In genomic region chr5:76867827-76868693, GRCh38 we compare ENCODE assay signal across 8 cellular contexts. TPM values are rescaled to one million over a fixed set of nuclear protein-coding genes. Genes with fewer than 3 reads are reported as not detected.
A peak's percentile ranks its signal among the peaks of the same experiment; 100 is the strongest.
DNase-seq lines count a peak whose midpoint lies in the region; ATAC-seq, FAIRE-seq and TF ChIP-seq lines count a peak whose summit lies in the region.

No MANE protein-coding gene starts in this region.

- ATAC-seq in A549 (peak; percentile 92 to 94), SK-N-SH treated with all-trans-retinoic acid at 6 μM for 48 hours (peak; percentile 88), Right ventricle myocardium superior (ENCODE audit: poor library complexity) (peak; percentile 92), GM21737 (IDR thresholded peaks at IDR 0.05; ENCODE audit: unreplicated experiment) (no peak)

- H3K4me2 ChIP-seq in A549 = peak overlapping the region; percentile 59

- POLR2A ChIA-PET in A549 (lab: Yijun Ruan, JAX) = interaction anchor here (0.8 kb wide), 1 partner anchor 49 kb away, joined by 3 read pairs; the partner anchor contains the start of gene F2RL1

- TF ChIP-seq EP300 in A549 (IDR thresholded peaks at IDR 0.05) = no peak

- 49% methylated on average over 8 of the region's 8 CpGs for WGBS in A549 (ENCODE audit: missing lambda C conversion rate)

- intact Hi-C loops in Right ventricle myocardium superior (cut with DNase I) = no loop called here

- CTCF ChIA-PET in A549 (lab: Yijun Ruan, JAX) = interaction anchor here (0.6 to 11.6 kb wide), 49 partner anchors 8 to 1310 kb away, joined by 3 to 161 read pairs (median 4); no protein-coding TSS in a partner anchor

- peaks cover 9% of the 10 kb centered on the region; the same call in 2 of the 3 replicates for H3K4me1 ChIP-seq in A549

- TF ChIP-seq CTCF in A549 (IDR thresholded peaks at IDR 0.05) = peak; percentile 80

- TF ChIP-seq POLR2A in A549 (IDR thresholded peaks at IDR 0.05; ENCODE audit: low read length) = no peak

- TF ChIP-seq RAD21 in A549 (conservative IDR thresholded peaks at IDR 0.05 in 1 of 2, IDR thresholded peaks at IDR 0.05 in 1 of 2) = peak; percentile 92 to 93

- DNase-seq in A549 (ENCODE audit: low read depth in 1 of 2, low spot score in 1 of 2) (peak; percentile 55 to 79), GM19238 (ENCODE audit: insufficient read length, low spot score) (peak; percentile 33), NCI-H1092 (lab: John Stamatoyannopoulos, UW) (peak; percentile 45), Right ventricle myocardium superior (peak; percentile 67), pulmonary artery endothelial cell (ENCODE audit: low read depth, low spot score) (peak; percentile 36)
- DNase-seq in activated naive CD4-positive, alpha-beta T cell treated with anti-CD3 and anti-CD28 coated beads, Interleukin-2, amount 50 U/mL, for 16 hours = peak; percentile 62

- FAIRE-seq in A549 (lab: Jason Lieb, UNC) = no peak

- H3K4me3 ChIP-seq in A549 = no peak overlapping the region

- H3K9me3 ChIP-seq in A549 = no peaks in the 10 kb centered on the region

- H3K27ac ChIP-seq in A549 = peak overlapping the region; percentile 40 to 69

TF ChIP-seq in A549, 52 proteins besides CTCF, POLR2A, EP300 and RAD21:
- TF ChIP-seq FOSL2 (IDR thresholded peaks at IDR 0.05) (no peak), FOSL2 (CRISPR knock-in tag; IDR thresholded peaks at IDR 0.05) (peak; percentile 82), JUNB (IDR thresholded peaks at IDR 0.05) (peak; percentile 31; the same call in 1 of the 2 replicates), SMC3 (IDR thresholded peaks at IDR 0.05) (peak; percentile 88), RNF2 (IDR thresholded peaks at IDR 0.05; ENCODE audit: borderline replicate concordance, low read depth) (no peak)

TF ChIP-seq in SK-N-SH treated with all-trans-retinoic acid at 6 μM for 48 hours, 23 proteins besides CTCF, POLR2A, EP300 and RAD21:
- TF ChIP-seq ISL1 (CRISPR knock-in tag; IDR thresholded peaks at IDR 0.05) = no peak
- no peak for TF ChIP-seq TOX (CRISPR knock-in tag; IDR thresholded peaks at IDR 0.05; ENCODE audit: borderline replicate concordance)

RNA-seq across cellular contexts. Expression of gene S100Z, which starts 18.2 kb away (rescaled TPM):
- polyA plus RNA-seq in A549 (2011; rRNA removed) = not detected in 2 replicates
- polyA plus RNA-seq in A549 (2012; cell fraction: cytosol; rRNA removed) = not detected in 2 replicates
- polyA plus RNA-seq in A549 (2012; cell fraction: nucleus; rRNA removed) = not detected in 2 replicates
- not detected in 3 replicates for polyA plus RNA-seq in A549 (2017; fragmentation: RNase III; extraction: RNeasy Plus Mini Kit Qiagen cat#74134 plus additional on column Dnase treatment)
- polyA minus RNA-seq in A549 (2011; rRNA and poly(A)+ RNA removed) = not detected in 2 replicates
- not detected for total RNA-seq in Right ventricle myocardium superior
- not detected in 2 replicates for total RNA-seq in pulmonary artery endothelial cell

RNA-seq across cellular contexts. Expression of gene F2RL1, which starts 49.2 kb away (rescaled TPM):
- polyA plus RNA-seq in A549 (2011; rRNA removed) (226 and 328 TPM in 2 replicates), A549 (2017; fragmentation: RNase III; extraction: RNeasy Plus Mini Kit Qiagen cat#74134 plus additional on column Dnase treatment) (50.7 to 88.7 TPM (median 73.1 TPM) in 3 replicates)
- 44.4 and 70.1 TPM in 2 replicates for polyA plus RNA-seq in A549 (2012; cell fraction: cytosol; rRNA removed)
- polyA plus RNA-seq in A549 (2012; cell fraction: nucleus; rRNA removed) = 25.0 and 35.5 TPM in 2 replicates
- polyA minus RNA-seq in A549 (2011; rRNA and poly(A)+ RNA removed) = 228 and 243 TPM in 2 replicates
- total RNA-seq in Right ventricle myocardium superior (0.62 TPM), pulmonary artery endothelial cell (36.5 and 53.5 TPM in 2 replicates)

Comparison
In these comparisons a context has a peak if more than half of its experiments do, and no peak if none do; other contexts are left out.
1. RNA of gene F2RL1, which starts 49.2 kb away (total RNA-seq): 36.5 to 53.5 TPM in pulmonary artery endothelial cell; 0.62 TPM in Right ventricle myocardium superior (single experiment); every median in the first group is over 10 times any median in the second.
2. Peak in every context shown above with its lines, with median percentiles within 50 percentile points of each other: DNase-seq.